16 cellular contexts compared by ENCODE assay signal in genomic region chr14:99127651-99128167, GRCh38.
A peak's percentile ranks its signal among the peaks of the same experiment; 100 is the strongest.
DNase-seq lines count a peak whose midpoint lies in the region; ATAC-seq and TF ChIP-seq lines count a peak whose summit lies in the region.
"Had no signal": no experiment of that assay in that cellular context is flagged by ENCODE, and none has a peak within 500 bp of the region (broad histone marks: within the 10 kb centered on the region; RNA-seq: fewer than 3 reads in every experiment).

No MANE protein-coding gene starts in this region.

- peaks cover 5 to 27% of the 10 kb centered on the region in 2 donors for H3K4me1 ChIP-seq in thyroid gland
- peaks cover 0 to 4% (median 0%) of the 10 kb centered on the region in 6 donors for H3K4me1 ChIP-seq in spleen
- H3K4me1 ChIP-seq: testis had no signal

- ATAC-seq in left lobe of liver, result peak; percentile 52
- ATAC-seq: activated CD4-positive, alpha-beta T cell treated with anti-CD3 and anti-CD28 coated beads for 36 hours had no signal

- DNase-seq in NCI-H2107 (lab: John Stamatoyannopoulos, UW) (peak; percentile 41), NCI-H2107 treated with DMSO at 0.1 percent for 48 hours (lab: John Stamatoyannopoulos, UW; ENCODE audit: unreplicated experiment) (no peak), astrocyte of the spinal cord (ENCODE audit: low read depth, low spot score) (peak; percentile 31), left lobe of liver (ENCODE audit: low spot score) (no peak), thyroid gland (peak; percentile 80 to 88), spleen (no peak), NOMO-1 treated with DMSO at 0.1 percent for 48 hours (lab: John Stamatoyannopoulos, UW; ENCODE audit: unreplicated experiment) (no peak), DMS153 (lab: John Stamatoyannopoulos, UW) (no peak)
- DNase-seq: activated CD4-positive, alpha-beta T cell treated with anti-CD3 and anti-CD28 coated beads for 36 hours; activated effector memory CD4-positive, alpha-beta T cell treated with anti-CD3 and anti-CD28 coated beads, Interleukin-2, amount 50 U/mL, for 16 hours; CD8-positive, alpha-beta memory T cell; NCI-H2171 treated with DMSO at 0.1 percent for 48 hours; OCI-M1; testis had no signal

- H3K36me3 ChIP-seq in thyroid gland (no peaks in the 10 kb centered on the region), spleen (no peaks in the 10 kb centered on the region)

- H3K27ac ChIP-seq in thyroid gland (peak overlapping the region; percentile 46 to 53 (median 50)), spleen (no peak overlapping the region)
- H3K27ac ChIP-seq: 22Rv1, testis had no signal

- no peak for TF ChIP-seq POLR2A in thyroid gland (IDR thresholded peaks at IDR 0.05)
- TF ChIP-seq POLR2A in spleen (IDR thresholded peaks at IDR 0.05), result no peak

- intact Hi-C loops in thyroid gland (cut with DNase I) (no loop called here), spleen (cut with DNase I; ENCODE audit: low total_unique reads) (no loop called here)

- H3K27me3 ChIP-seq in thyroid gland (no peaks in the 10 kb centered on the region), spleen (replicated peaks in 1 of 7) (peaks cover 0 to 3% (median 0%) of the 10 kb centered on the region in 7 donors)
- H3K27me3 ChIP-seq: testis had no signal

- H3K9me3 ChIP-seq in thyroid gland (no peaks in the 10 kb centered on the region), spleen (peaks cover 0 to 7% (median 0%) of the 10 kb centered on the region in 8 donors)
- H3K9me3 ChIP-seq: testis had no signal

- TF ChIP-seq CTCF in astrocyte of the spinal cord (IDR thresholded peaks at IDR 0.05; ENCODE audit: low read depth, low read length) (no peak), thyroid gland (IDR thresholded peaks at IDR 0.05) (no peak), spleen (IDR thresholded peaks at IDR 0.05 in 8 of 11, conservative IDR thresholded peaks at IDR 0.05 in 3 of 11) (no peak)

- WGBS in thyroid gland, 2 donors, result 7 to 14% methylated on average over 9 of the region's 9 CpGs
- WGBS in spleen, 5 donors, result 48 to 85% (median 61%) methylated on average over 9 of the region's 9 CpGs

- in situ Hi-C loops in astrocyte of the spinal cord (cut with HindIII; ENCODE audit: low sequenced_read_pairs), result no loop called here

- no peak overlapping the region for H3K4me3 ChIP-seq in astrocyte of the spinal cord (ENCODE audit: low read depth, low read length)
- H3K4me3 ChIP-seq in thyroid gland (replicated peaks in 1 of 3), result no peak overlapping the region
- H3K4me3 ChIP-seq in spleen, result no peak overlapping the region
- H3K4me3 ChIP-seq: skin epidermis, testis had no signal

Comparison
In these comparisons a context has a peak if more than half of its experiments do, and no peak if none do; other contexts are left out.
1. DNase-seq: peak in NCI-H2107 (single experiment), astrocyte of the spinal cord (single experiment) and thyroid gland (2 of 2); none in NCI-H2107 treated with DMSO at 0.1 percent for 48 hours (single experiment), left lobe of liver (single experiment), spleen (single experiment), NOMO-1 treated with DMSO at 0.1 percent for 48 hours (single experiment) and DMS153 (single experiment).
2. H3K27ac ChIP-seq: peak in thyroid gland (3 of 3); none in spleen (0 of 8).